ENCODE assay signal across 9 cellular contexts in genomic region chr16:82651921-82652601, GRCh38. TPM values are rescaled to one million over a fixed set of nuclear protein-coding genes. Genes with fewer than 3 reads are reported as not detected.
DNase-seq lines count a peak whose midpoint lies in the region; ATAC-seq, FAIRE-seq and TF ChIP-seq lines count a peak whose summit lies in the region.
"Had no signal": no experiment of that assay in that cellular context is flagged by ENCODE, and none has a peak within 500 bp of the region (broad histone marks: within the 10 kb centered on the region; RNA-seq: fewer than 3 reads in every experiment).

No MANE protein-coding gene starts in this region.

- FAIRE-seq in GM12892 (lab: Jason Lieb, UNC) (peak; percentile 92), urothelium cell line (lab: Jason Lieb, UNC) (no peak)

- no peak for TF ChIP-seq POLR2A in GM12892 (IDR thresholded peaks at IDR 0.05; ENCODE audit: low read depth, low read length)

- DNase-seq in GM12892 (ENCODE audit: insufficient read length) (no peak), NCI-H226 (no peak), HuH-7.5 (ENCODE audit: low spot score) (no peak), EL (no peak), urothelium cell line (ENCODE audit: low spot score) (no peak)
- peak; percentile 36 for DNase-seq in central memory CD4-positive, alpha-beta T cell
- DNase-seq: GM23248 had no signal

- ATAC-seq in GM21367 (IDR thresholded peaks at IDR 0.05; ENCODE audit: unreplicated experiment), result peak; percentile 67
- ATAC-seq in HG03558 (IDR thresholded peaks at IDR 0.05; ENCODE audit: extremely low read depth, unreplicated experiment), result peak; percentile 42

RNA-seq across cellular contexts. Expression of gene CDH13, which starts 25.3 kb away (rescaled TPM):
- 0.53 TPM for polyA plus RNA-seq in GM12892 (2012; ENCODE audit: missing spikeins)
